ENCODE assay signal across 9 cellular contexts in genomic region chr22:24433868-24434471, GRCh38.
DNase-seq lines count a peak whose midpoint lies in the region; ATAC-seq lines count a peak whose summit lies in the region.
"Had no signal": no experiment of that assay in that cellular context is flagged by ENCODE, and none has a peak within 500 bp of the region (broad histone marks: within the 10 kb centered on the region; RNA-seq: fewer than 3 reads in every experiment).

No MANE protein-coding gene starts in this region.

- DNase-seq in T-helper 1 cell: no peak
- DNase-seq in Kasumi-1 (lab: John Stamatoyannopoulos, UW): peak; percentile 84 to 86
- DNase-seq in NCI-H187 treated with DMSO at 0.1 percent for 48 hours (lab: John Stamatoyannopoulos, UW): no peak
- DNase-seq in hippocampal formation (lab: John Stamatoyannopoulos, UW): no peak

- H3K27ac ChIP-seq in muscle layer of duodenum (ENCODE audit: low read length): peak overlapping the region; percentile 74
- H3K27ac ChIP-seq: A549 had no signal

- no peaks in the 10 kb centered on the region for H3K27me3 Mint-ChIP-seq in T-helper 1 cell treated with Interleukin-12 subunit alpha and Interleukin-12 subunit beta and Interleukin-4 antibody, amounts not matched to agents 30 μg/mL and 1 μg/mL, for 36 hours (ENCODE audit: low read depth)
- H3K27me3 Mint-ChIP-seq in activated naive CD8-positive, alpha-beta T cell: no peaks in the 10 kb centered on the region

- no peak overlapping the region for H3K4me3 ChIP-seq in muscle layer of duodenum (ENCODE audit: low read depth in 1 of 2, low read length in 2 of 2)
- H3K4me3 ChIP-seq: A549 had no signal

- H3K9me3 ChIP-seq in muscle layer of duodenum (ENCODE audit: control insufficient read depth in 1 of 2, low read length in 2 of 2): no peaks in the 10 kb centered on the region
- H3K9me3 ChIP-seq: A549 had no signal

- peak; percentile 51 for ATAC-seq in GM21717 (IDR thresholded peaks at IDR 0.05; ENCODE audit: unreplicated experiment)
- ATAC-seq: A549 had no signal

- H3K4me3 Mint-ChIP-seq in T-helper 1 cell treated with Interleukin-12 subunit alpha and Interleukin-12 subunit beta and Interleukin-4 antibody, amounts not matched to agents 30 μg/mL and 1 μg/mL, for 36 hours: peak overlapping the region; percentile 65
- peak overlapping the region; percentile 83 for H3K4me3 Mint-ChIP-seq in activated naive CD8-positive, alpha-beta T cell

- no peaks in the 10 kb centered on the region for H3K27me3 ChIP-seq in muscle layer of duodenum (ENCODE audit: low read depth, low read length)

- peaks cover 16 to 35% of the 10 kb centered on the region in 2 donors for H3K4me1 ChIP-seq in muscle layer of duodenum (ENCODE audit: control insufficient read depth in 1 of 2, insufficient read depth in 2 of 2, low read length in 2 of 2)
- H3K4me1 ChIP-seq: A549 had no signal

- no peaks in the 10 kb centered on the region for H3K36me3 ChIP-seq in muscle layer of duodenum (ENCODE audit: control insufficient read depth in 1 of 2, insufficient read depth in 2 of 2, low read length in 2 of 2)

- peaks cover 10% of the 10 kb centered on the region for H3K36me3 Mint-ChIP-seq in T-helper 1 cell treated with Interleukin-12 subunit alpha and Interleukin-12 subunit beta and Interleukin-4 antibody, amounts not matched to agents 30 μg/mL and 1 μg/mL, for 36 hours (ENCODE audit: low read depth)
- no peaks in the 10 kb centered on the region for H3K36me3 Mint-ChIP-seq in activated naive CD8-positive, alpha-beta T cell

- H3K4me1 Mint-ChIP-seq in T-helper 1 cell treated with Interleukin-12 subunit alpha and Interleukin-12 subunit beta and Interleukin-4 antibody, amounts not matched to agents 30 μg/mL and 1 μg/mL, for 36 hours (ENCODE audit: low read depth): peaks cover 56% of the 10 kb centered on the region
- peaks cover 90% of the 10 kb centered on the region for H3K4me1 Mint-ChIP-seq in activated naive CD8-positive, alpha-beta T cell (ENCODE audit: low read depth)

- no peaks in the 10 kb centered on the region for H3K9me3 Mint-ChIP-seq in T-helper 1 cell treated with Interleukin-12 subunit alpha and Interleukin-12 subunit beta and Interleukin-4 antibody, amounts not matched to agents 30 μg/mL and 1 μg/mL, for 36 hours
- H3K9me3 Mint-ChIP-seq in activated naive CD8-positive, alpha-beta T cell (ENCODE audit: low read depth): no peaks in the 10 kb centered on the region

- peak overlapping the region; percentile 96 for H3K27ac Mint-ChIP-seq in T-helper 1 cell treated with Interleukin-12 subunit alpha and Interleukin-12 subunit beta and Interleukin-4 antibody, amounts not matched to agents 30 μg/mL and 1 μg/mL, for 36 hours
- H3K27ac Mint-ChIP-seq in activated naive CD8-positive, alpha-beta T cell: peak overlapping the region; percentile 97

Comparison
In these comparisons a context has a peak if more than half of its experiments do, and no peak if none do; other contexts are left out.
1. DNase-seq: peak in Kasumi-1 (2 of 2); none in T-helper 1 cell (0 of 5), NCI-H187 treated with DMSO at 0.1 percent for 48 hours (single experiment) and hippocampal formation (0 of 2).